29 cellular contexts compared by ENCODE assay signal in genomic region chr10:31642296-31642695, GRCh38.
"Had no signal": no experiment of that assay in that cellular context is flagged by ENCODE, and none has a peak within 500 bp of the region (broad histone marks: within the 10 kb centered on the region; RNA-seq: fewer than 3 reads in every experiment).

No MANE protein-coding gene starts in this region.

- ATAC-seq: activated CD4-positive, alpha-beta T cell treated with anti-CD3 and anti-CD28 coated beads for 36 hours; activated CD4-positive, CD25-positive, alpha-beta regulatory T cell treated with anti-CD3 and anti-CD28 coated beads, Interleukin-2, amount 50 U/mL, for 24 hours; activated naive CD4-positive, alpha-beta T cell treated with anti-CD3 and anti-CD28 coated beads, Interleukin-2, amount 50 U/mL, for 72 hours; activated T-cell treated with anti-CD3 and anti-CD28 coated beads, Interleukin-2, amount 50 U/mL, for 4 hours; body of pancreas; WTC11 had no signal

- DNase-seq: activated CD4-positive, alpha-beta T cell treated with anti-CD3 and anti-CD28 coated beads for 36 hours; activated CD4-positive, alpha-beta T cell treated with anti-CD3 and anti-CD28 coated beads, Interleukin-2, amount 10 ng/mL, durations not matched to agents 7 days and 5 days; activated CD4-positive, alpha-beta T cell treated with anti-CD3 and anti-CD28 coated beads, Interleukin-2, amount 50 U/mL, for 48 hours; activated CD8-positive, alpha-beta memory T cell treated with anti-CD3 and anti-CD28 coated beads, Interleukin-2, amount 50 U/mL, for 4 hours; activated gamma-delta T cell treated with Interleukin-2 at 50 U/mL for 16 hours; activated naive CD4-positive, alpha-beta T cell treated with anti-CD3 and anti-CD28 coated beads for 36 hours; activated T-cell treated with anti-CD3 and anti-CD28 coated beads for 4 hours; activated T-cell treated with anti-CD3 and anti-CD28 coated beads, Interleukin-2, amount 50 U/mL, for 4 hours; adrenal gland; body of pancreas; caudate nucleus; cerebellar nuclear complex; KG1; NCI-H1048; NCI-H1105 treated with DMSO at 0.1 percent for 48 hours; NCI-H1436; NCI-H1694; NCI-H1930; NCI-H2081 treated with DMSO at 0.1 percent for 48 hours; NCI-H226; NCI-H446 treated with DMSO at 0.1 percent for 48 hours; NCI-H524; NCI-H69; NK-92 treated with Interleukin-12 subunit alpha and Interleukin-12 subunit beta, amount 100 ng/mL, for 24 hours; OCI-M1; Right ventricle myocardium superior had no signal
